1 cellular context compared by ENCODE assay signal in the genomic region with DNA sequence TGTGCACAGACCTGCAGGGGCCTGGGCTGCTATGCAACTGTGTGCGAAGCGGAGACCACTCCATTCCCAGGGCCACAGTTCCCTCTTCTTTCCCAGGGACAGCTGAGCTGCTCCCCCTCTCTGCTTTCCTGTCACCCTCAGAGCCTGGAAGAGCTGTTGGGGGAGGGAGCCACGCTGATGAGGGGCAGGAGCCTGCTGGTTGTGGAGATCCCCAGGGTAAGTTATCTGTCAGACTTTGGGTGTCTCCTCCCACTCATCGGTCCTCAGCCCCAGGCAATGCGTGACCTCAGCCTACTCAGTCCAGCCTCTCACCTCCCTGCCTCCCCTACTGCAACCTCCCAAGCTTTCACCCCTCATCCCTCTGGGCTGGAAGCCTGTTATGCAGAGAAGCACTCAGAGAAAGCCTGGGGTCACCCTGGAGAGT.
TF ChIP-seq lines count a peak whose summit lies in the region.

No MANE protein-coding gene starts in this region.

TF ChIP-seq in K562, 482 proteins besides CTCF, POLR2A, EP300 and RAD21 (continued from another document and continues in another):
- TF ChIP-seq SRSF1 (IDR thresholded peaks at IDR 0.05; ENCODE audit: low read depth, low read length) (no peak), ZNF583 (CRISPR knock-in tag; IDR thresholded peaks at IDR 0.05) (no peak), MTF1 (CRISPR knock-in tag; IDR thresholded peaks at IDR 0.05; ENCODE audit: borderline replicate concordance) (no peak), DMBX1 (CRISPR knock-in tag; IDR thresholded peaks at IDR 0.05; ENCODE audit: borderline replicate concordance) (no peak), BHLHE40 (IDR thresholded peaks at IDR 0.05; ENCODE audit: low read length) (no peak; the same call in 1 of the 2 replicates), KAT2B (IDR thresholded peaks at IDR 0.05; ENCODE audit: low read depth, low read length) (no peak), ZNF133 (CRISPR knock-in tag; IDR thresholded peaks at IDR 0.05) (no peak), ZNF589 (CRISPR knock-in tag; IDR thresholded peaks at IDR 0.05; ENCODE audit: low read depth) (no peak), POU5F1 (IDR thresholded peaks at IDR 0.05; ENCODE audit: borderline replicate concordance, low read depth, low read length, partially characterized antibody) (no peak), GABPB2 (CRISPR knock-in tag; conservative IDR thresholded peaks at IDR 0.05) (no peak), KLF1 (tag; IDR thresholded peaks at IDR 0.05) (no peak), C11orf30 (IDR thresholded peaks at IDR 0.05; ENCODE audit: low read depth) (no peak), SUPT5H (IDR thresholded peaks at IDR 0.05) (no peak), NONO (IDR thresholded peaks at IDR 0.05; ENCODE audit: low read depth in 2 of 2, low read length in 1 of 2) (no peak), PTTG1 (tag; IDR thresholded peaks at IDR 0.05; ENCODE audit: low read depth) (no peak), ZNF184 (CRISPR knock-in tag; IDR thresholded peaks at IDR 0.05) (no peak), HEY1 (CRISPR knock-in tag; IDR thresholded peaks at IDR 0.05; ENCODE audit: borderline replicate concordance) (no peak), MIER1 (IDR thresholded peaks at IDR 0.05; ENCODE audit: low read depth) (no peak), HMG20B (CRISPR knock-in tag; IDR thresholded peaks at IDR 0.05) (no peak), GABPB1 (CRISPR knock-in tag; IDR thresholded peaks at IDR 0.05) (no peak), FOSL1 (tag; conservative IDR thresholded peaks at IDR 0.05) (no peak), KLF16 (IDR thresholded peaks at IDR 0.05) (peak; percentile 49; the same call in 1 of the 2 replicates), PHB2 (IDR thresholded peaks at IDR 0.05; ENCODE audit: low read depth) (no peak), LARP7 (IDR thresholded peaks at IDR 0.05) (no peak), SETDB1 (IDR thresholded peaks at IDR 0.05; ENCODE audit: low read length) (no peak), ZNF324 (CRISPR knock-in tag; IDR thresholded peaks at IDR 0.05) (no peak), SLC30A9 (CRISPR knock-in tag; IDR thresholded peaks at IDR 0.05) (no peak), BCL6 (CRISPR knock-in tag; IDR thresholded peaks at IDR 0.05) (no peak), ZSCAN32 (CRISPR knock-in tag; IDR thresholded peaks at IDR 0.05) (no peak), ZC3H11A (IDR thresholded peaks at IDR 0.05; ENCODE audit: low read depth, low read length) (no peak), NCOA2 (IDR thresholded peaks at IDR 0.05; ENCODE audit: partially characterized antibody in 2 of 2) (no peak), MYBL2 (IDR thresholded peaks at IDR 0.05; ENCODE audit: low read depth) (no peak), MYBL2 (CRISPR knock-in tag; IDR thresholded peaks at IDR 0.05; ENCODE audit: borderline replicate concordance) (no peak), RBBP5 (IDR thresholded peaks at IDR 0.05; ENCODE audit: borderline replicate concordance, insufficient read depth, low read length, poor library complexity, severe bottlenecking) (no peak), MYC (IDR thresholded peaks at IDR 0.05; ENCODE audit: low read depth, low read length) (0 out of 2 replicates have a peak, but pooled peaks have one; percentile 2), MYC (CRISPR knock-in tag; IDR thresholded peaks at IDR 0.05; ENCODE audit: borderline replicate concordance, low read depth) (peak; percentile 25; the same call in 1 of the 2 replicates), ZFP36 (IDR thresholded peaks at IDR 0.05; ENCODE audit: low read depth, low read length, partially characterized antibody) (no peak), SRSF7 (optimal IDR thresholded peaks at IDR 0.05; ENCODE audit: low read depth, low read length) (no peak), ZNF311 (CRISPR knock-in tag; IDR thresholded peaks at IDR 0.05) (no peak), ZNF644 (tag; IDR thresholded peaks at IDR 0.05; ENCODE audit: low read depth) (no peak), MXI1 (IDR thresholded peaks at IDR 0.05; ENCODE audit: low read depth, low read length) (no peak), BMI1 (IDR thresholded peaks at IDR 0.05; ENCODE audit: low read length) (no peak), ZNF282 (CRISPR knock-in tag; IDR thresholded peaks at IDR 0.05) (no peak)
- TF ChIP-seq, protein P1, sequence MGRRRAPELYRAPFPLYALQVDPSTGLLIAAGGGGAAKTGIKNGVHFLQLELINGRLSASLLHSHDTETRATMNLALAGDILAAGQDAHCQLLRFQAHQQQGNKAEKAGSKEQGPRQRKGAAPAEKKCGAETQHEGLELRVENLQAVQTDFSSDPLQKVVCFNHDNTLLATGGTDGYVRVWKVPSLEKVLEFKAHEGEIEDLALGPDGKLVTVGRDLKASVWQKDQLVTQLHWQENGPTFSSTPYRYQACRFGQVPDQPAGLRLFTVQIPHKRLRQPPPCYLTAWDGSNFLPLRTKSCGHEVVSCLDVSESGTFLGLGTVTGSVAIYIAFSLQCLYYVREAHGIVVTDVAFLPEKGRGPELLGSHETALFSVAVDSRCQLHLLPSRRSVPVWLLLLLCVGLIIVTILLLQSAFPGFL (CRISPR knock-in tag; IDR thresholded peaks at IDR 0.05): no peak
- TF ChIP-seq, protein P2, sequence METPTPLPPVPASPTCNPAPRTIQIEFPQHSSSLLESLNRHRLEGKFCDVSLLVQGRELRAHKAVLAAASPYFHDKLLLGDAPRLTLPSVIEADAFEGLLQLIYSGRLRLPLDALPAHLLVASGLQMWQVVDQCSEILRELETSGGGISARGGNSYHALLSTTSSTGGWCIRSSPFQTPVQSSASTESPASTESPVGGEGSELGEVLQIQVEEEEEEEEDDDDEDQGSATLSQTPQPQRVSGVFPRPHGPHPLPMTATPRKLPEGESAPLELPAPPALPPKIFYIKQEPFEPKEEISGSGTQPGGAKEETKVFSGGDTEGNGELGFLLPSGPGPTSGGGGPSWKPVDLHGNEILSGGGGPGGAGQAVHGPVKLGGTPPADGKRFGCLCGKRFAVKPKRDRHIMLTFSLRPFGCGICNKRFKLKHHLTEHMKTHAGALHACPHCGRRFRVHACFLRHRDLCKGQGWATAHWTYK (CRISPR knock-in tag; IDR thresholded peaks at IDR 0.05): no peak
- TF ChIP-seq, protein P3, sequence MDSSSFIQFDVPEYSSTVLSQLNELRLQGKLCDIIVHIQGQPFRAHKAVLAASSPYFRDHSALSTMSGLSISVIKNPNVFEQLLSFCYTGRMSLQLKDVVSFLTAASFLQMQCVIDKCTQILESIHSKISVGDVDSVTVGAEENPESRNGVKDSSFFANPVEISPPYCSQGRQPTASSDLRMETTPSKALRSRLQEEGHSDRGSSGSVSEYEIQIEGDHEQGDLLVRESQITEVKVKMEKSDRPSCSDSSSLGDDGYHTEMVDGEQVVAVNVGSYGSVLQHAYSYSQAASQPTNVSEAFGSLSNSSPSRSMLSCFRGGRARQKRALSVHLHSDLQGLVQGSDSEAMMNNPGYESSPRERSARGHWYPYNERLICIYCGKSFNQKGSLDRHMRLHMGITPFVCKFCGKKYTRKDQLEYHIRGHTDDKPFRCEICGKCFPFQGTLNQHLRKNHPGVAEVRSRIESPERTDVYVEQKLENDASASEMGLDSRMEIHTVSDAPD (CRISPR knock-in tag; IDR thresholded peaks at IDR 0.05): no peak
- TF ChIP-seq, protein P4, sequence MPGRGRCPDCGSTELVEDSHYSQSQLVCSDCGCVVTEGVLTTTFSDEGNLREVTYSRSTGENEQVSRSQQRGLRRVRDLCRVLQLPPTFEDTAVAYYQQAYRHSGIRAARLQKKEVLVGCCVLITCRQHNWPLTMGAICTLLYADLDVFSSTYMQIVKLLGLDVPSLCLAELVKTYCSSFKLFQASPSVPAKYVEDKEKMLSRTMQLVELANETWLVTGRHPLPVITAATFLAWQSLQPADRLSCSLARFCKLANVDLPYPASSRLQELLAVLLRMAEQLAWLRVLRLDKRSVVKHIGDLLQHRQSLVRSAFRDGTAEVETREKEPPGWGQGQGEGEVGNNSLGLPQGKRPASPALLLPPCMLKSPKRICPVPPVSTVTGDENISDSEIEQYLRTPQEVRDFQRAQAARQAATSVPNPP (IDR thresholded peaks at IDR 0.05; ENCODE audit: borderline replicate concordance, insufficient read depth, insufficient read length): no peak
- TF ChIP-seq, protein P5, sequence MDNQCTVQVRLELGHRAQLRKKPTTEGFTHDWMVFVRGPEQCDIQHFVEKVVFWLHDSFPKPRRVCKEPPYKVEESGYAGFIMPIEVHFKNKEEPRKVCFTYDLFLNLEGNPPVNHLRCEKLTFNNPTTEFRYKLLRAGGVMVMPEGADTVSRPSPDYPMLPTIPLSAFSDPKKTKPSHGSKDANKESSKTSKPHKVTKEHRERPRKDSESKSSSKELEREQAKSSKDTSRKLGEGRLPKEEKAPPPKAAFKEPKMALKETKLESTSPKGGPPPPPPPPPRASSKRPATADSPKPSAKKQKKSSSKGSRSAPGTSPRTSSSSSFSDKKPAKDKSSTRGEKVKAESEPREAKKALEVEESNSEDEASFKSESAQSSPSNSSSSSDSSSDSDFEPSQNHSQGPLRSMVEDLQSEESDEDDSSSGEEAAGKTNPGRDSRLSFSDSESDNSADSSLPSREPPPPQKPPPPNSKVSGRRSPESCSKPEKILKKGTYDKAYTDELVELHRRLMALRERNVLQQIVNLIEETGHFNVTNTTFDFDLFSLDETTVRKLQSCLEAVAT (IDR thresholded peaks at IDR 0.05): no peak
- TF ChIP-seq, protein P6, sequence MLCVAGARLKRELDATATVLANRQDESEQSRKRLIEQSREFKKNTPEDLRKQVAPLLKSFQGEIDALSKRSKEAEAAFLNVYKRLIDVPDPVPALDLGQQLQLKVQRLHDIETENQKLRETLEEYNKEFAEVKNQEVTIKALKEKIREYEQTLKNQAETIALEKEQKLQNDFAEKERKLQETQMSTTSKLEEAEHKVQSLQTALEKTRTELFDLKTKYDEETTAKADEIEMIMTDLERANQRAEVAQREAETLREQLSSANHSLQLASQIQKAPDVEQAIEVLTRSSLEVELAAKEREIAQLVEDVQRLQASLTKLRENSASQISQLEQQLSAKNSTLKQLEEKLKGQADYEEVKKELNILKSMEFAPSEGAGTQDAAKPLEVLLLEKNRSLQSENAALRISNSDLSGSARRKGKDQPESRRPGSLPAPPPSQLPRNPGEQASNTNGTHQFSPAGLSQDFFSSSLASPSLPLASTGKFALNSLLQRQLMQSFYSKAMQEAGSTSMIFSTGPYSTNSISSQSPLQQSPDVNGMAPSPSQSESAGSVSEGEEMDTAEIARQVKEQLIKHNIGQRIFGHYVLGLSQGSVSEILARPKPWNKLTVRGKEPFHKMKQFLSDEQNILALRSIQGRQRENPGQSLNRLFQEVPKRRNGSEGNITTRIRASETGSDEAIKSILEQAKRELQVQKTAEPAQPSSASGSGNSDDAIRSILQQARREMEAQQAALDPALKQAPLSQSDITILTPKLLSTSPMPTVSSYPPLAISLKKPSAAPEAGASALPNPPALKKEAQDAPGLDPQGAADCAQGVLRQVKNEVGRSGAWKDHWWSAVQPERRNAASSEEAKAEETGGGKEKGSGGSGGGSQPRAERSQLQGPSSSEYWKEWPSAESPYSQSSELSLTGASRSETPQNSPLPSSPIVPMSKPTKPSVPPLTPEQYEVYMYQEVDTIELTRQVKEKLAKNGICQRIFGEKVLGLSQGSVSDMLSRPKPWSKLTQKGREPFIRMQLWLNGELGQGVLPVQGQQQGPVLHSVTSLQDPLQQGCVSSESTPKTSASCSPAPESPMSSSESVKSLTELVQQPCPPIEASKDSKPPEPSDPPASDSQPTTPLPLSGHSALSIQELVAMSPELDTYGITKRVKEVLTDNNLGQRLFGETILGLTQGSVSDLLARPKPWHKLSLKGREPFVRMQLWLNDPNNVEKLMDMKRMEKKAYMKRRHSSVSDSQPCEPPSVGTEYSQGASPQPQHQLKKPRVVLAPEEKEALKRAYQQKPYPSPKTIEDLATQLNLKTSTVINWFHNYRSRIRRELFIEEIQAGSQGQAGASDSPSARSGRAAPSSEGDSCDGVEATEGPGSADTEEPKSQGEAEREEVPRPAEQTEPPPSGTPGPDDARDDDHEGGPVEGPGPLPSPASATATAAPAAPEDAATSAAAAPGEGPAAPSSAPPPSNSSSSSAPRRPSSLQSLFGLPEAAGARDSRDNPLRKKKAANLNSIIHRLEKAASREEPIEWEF (CRISPR knock-in tag; IDR thresholded peaks at IDR 0.05): no peak
- TF ChIP-seq, protein P7, sequence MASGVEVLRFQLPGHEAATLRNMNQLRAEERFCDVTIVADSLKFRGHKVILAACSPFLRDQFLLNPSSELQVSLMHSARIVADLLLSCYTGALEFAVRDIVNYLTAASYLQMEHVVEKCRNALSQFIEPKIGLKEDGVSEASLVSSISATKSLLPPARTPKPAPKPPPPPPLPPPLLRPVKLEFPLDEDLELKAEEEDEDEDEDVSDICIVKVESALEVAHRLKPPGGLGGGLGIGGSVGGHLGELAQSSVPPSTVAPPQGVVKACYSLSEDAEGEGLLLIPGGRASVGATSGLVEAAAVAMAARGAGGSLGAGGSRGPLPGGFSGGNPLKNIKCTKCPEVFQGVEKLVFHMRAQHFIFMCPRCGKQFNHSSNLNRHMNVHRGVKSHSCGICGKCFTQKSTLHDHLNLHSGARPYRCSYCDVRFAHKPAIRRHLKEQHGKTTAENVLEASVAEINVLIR (CRISPR knock-in tag; IDR thresholded peaks at IDR 0.05): no peak
- TF ChIP-seq, protein P8, sequence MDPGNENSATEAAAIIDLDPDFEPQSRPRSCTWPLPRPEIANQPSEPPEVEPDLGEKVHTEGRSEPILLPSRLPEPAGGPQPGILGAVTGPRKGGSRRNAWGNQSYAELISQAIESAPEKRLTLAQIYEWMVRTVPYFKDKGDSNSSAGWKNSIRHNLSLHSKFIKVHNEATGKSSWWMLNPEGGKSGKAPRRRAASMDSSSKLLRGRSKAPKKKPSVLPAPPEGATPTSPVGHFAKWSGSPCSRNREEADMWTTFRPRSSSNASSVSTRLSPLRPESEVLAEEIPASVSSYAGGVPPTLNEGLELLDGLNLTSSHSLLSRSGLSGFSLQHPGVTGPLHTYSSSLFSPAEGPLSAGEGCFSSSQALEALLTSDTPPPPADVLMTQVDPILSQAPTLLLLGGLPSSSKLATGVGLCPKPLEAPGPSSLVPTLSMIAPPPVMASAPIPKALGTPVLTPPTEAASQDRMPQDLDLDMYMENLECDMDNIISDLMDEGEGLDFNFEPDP (CRISPR knock-in tag; IDR thresholded peaks at IDR 0.05): no peak
- TF ChIP-seq, protein P9, sequence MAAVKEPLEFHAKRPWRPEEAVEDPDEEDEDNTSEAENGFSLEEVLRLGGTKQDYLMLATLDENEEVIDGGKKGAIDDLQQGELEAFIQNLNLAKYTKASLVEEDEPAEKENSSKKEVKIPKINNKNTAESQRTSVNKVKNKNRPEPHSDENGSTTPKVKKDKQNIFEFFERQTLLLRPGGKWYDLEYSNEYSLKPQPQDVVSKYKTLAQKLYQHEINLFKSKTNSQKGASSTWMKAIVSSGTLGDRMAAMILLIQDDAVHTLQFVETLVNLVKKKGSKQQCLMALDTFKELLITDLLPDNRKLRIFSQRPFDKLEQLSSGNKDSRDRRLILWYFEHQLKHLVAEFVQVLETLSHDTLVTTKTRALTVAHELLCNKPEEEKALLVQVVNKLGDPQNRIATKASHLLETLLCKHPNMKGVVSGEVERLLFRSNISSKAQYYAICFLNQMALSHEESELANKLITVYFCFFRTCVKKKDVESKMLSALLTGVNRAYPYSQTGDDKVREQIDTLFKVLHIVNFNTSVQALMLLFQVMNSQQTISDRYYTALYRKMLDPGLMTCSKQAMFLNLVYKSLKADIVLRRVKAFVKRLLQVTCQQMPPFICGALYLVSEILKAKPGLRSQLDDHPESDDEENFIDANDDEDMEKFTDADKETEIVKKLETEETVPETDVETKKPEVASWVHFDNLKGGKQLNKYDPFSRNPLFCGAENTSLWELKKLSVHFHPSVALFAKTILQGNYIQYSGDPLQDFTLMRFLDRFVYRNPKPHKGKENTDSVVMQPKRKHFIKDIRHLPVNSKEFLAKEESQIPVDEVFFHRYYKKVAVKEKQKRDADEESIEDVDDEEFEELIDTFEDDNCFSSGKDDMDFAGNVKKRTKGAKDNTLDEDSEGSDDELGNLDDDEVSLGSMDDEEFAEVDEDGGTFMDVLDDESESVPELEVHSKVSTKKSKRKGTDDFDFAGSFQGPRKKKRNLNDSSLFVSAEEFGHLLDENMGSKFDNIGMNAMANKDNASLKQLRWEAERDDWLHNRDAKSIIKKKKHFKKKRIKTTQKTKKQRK (IDR thresholded peaks at IDR 0.05; ENCODE audit: borderline replicate concordance, low read depth, low read length): no peak
